ENCODE assay signal across 8 cellular contexts in the genomic region with DNA sequence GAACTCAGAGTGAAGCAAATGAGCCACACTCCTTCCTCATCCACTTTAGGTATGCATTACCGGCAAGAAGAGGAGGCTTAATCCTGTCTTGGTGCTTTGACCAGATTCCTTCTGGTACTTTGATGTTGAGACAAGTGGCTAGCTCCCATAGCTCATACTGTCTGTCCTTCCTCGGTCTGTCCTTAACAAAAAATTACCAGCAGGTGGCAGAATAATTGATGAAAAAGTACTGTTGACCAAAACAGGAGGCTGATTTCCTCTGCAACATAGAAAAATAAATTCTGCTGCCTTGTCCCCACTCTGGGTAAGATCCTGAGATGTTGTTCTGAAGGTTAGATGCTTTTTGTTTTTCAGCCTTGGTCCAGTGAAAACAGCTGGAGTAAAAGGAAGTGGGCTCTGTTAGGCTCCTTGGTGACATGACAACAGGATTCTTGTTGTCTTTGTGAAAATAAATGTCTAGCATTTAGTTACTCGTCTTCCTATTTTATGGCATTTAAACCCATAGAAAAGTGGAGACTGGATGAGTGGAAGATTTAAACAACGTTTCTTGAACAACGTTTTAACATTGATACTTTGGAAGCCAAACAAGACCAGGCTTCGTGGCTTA. TPM values are rescaled to one million over a fixed set of nuclear protein-coding genes. Genes with fewer than 3 reads are reported as not detected.
DNase-seq lines count a peak whose midpoint lies in the region; ATAC-seq and TF ChIP-seq lines count a peak whose summit lies in the region.

No MANE protein-coding gene starts in this region.

- intact Hi-C loops in adrenal gland (cut with DNase I): loop anchor here in 1 of 2 donors (10.0 kb wide), 1 partner anchor 68 kb away; a partner anchor contains a TSS

- TF ChIP-seq CTCF in adrenal gland (IDR thresholded peaks at IDR 0.05): peak; percentile 30 to 59 (median 46)

- no peak overlapping the region for H3K27ac ChIP-seq in adrenal gland

- peaks cover 0 to 11% of the 10 kb centered on the region in 2 donors for H3K4me1 ChIP-seq in adrenal gland (replicated peaks in 1 of 2)

- ATAC-seq in left lobe of liver: peak; percentile 73
- ATAC-seq in GM21381 (IDR thresholded peaks at IDR 0.05; ENCODE audit: unreplicated experiment): no peak

- H3K4me3 ChIP-seq in adrenal gland: no peak overlapping the region

- DNase-seq in A172 (ENCODE audit: low spot score) (peak; percentile 63), G401 (ENCODE audit: low spot score) (peak; percentile 38), NCI-H187 (lab: John Stamatoyannopoulos, UW) (peak; percentile 14 to 21), adrenal gland (no peak), left lobe of liver (ENCODE audit: low spot score) (no peak), iPS-NIHi7 (ENCODE audit: extremely low spot score) (no peak)
- DNase-seq in NK-92 treated with Interleukin-12 subunit alpha and Interleukin-12 subunit beta, amount 100 ng/mL, for 24 hours (lab: John Stamatoyannopoulos, UW): no peak

- in situ Hi-C loops in G401 (cut with HindIII; ENCODE audit: low sequenced_read_pairs): no loop called here

- no peaks in the 10 kb centered on the region for H3K36me3 ChIP-seq in adrenal gland (replicated peaks in 1 of 2)

- H3K9me3 ChIP-seq in adrenal gland (replicated peaks in 1 of 3): no peaks in the 10 kb centered on the region

- no peak for TF ChIP-seq POLR2A in adrenal gland (IDR thresholded peaks at IDR 0.05)

- H3K27me3 ChIP-seq in adrenal gland: no peaks in the 10 kb centered on the region

- 43 to 53% (median 43%) methylated on average over 6 of the region's 6 CpGs for WGBS in adrenal gland, 4 donors

RNA-seq across cellular contexts. Expression of a gene that starts 11.2 kb away (rescaled TPM):
- total RNA-seq in A172 (2014; rRNA removed; shearing (Covaris generic)): not detected in 2 replicates
- total RNA-seq in G401 (2014; rRNA removed; shearing (Covaris generic)): not detected in 2 replicates
- total RNA-seq in adrenal gland (1 to 10 TPM in 1 of 8 donors, under 1 TPM in 4, not detected in 3; 0.11 to 1.7 (median 0.41) TPM), left lobe of liver (110 TPM)
- polyA plus RNA-seq in adrenal gland: under 1 TPM in 2 of 3 donors, not detected in 1; 0.07 to 0.11 TPM

RNA-seq across cellular contexts. Expression of a gene that starts 36.3 kb away (rescaled TPM):
- 14.1 and 14.4 TPM in 2 replicates for total RNA-seq in A172 (2014; rRNA removed; shearing (Covaris generic))
- 1.8 and 4.7 TPM in 2 replicates for total RNA-seq in G401 (2014; rRNA removed; shearing (Covaris generic))
- total RNA-seq in adrenal gland (1,000 to 10,000 TPM in 4 of 8 donors, 100 to 1,000 TPM in 4; 202 to 2,069 (median 1,016) TPM), left lobe of liver (66.5 TPM)
- 100 to 1,000 TPM; 231 to 486 (median 342) TPM for polyA plus RNA-seq in adrenal gland

Comparison
In these comparisons a context has a peak if more than half of its experiments do, and no peak if none do; other contexts are left out.
1. DNase-seq: peak in A172 (single experiment), G401 (single experiment) and NCI-H187 (2 of 2); none in adrenal gland (0 of 7), left lobe of liver (single experiment), NK-92 treated with Interleukin-12 subunit alpha and Interleukin-12 subunit beta, amount 100 ng/mL, for 24 hours (single experiment) and iPS-NIHi7 (single experiment).
2. RNA of a gene that starts 11.2 kb away (total RNA-seq): 110 TPM in left lobe of liver (single experiment); 0.11 to 1.7 TPM in adrenal gland, not detected in A172 and not detected in G401; every median in the first group is over 10 times any median in the second.